Comparison of ENCODE assay signal across 2 cellular contexts in genomic region chrX:12943592-12943991, GRCh38. TPM values are rescaled to one million over a fixed set of nuclear protein-coding genes. Genes with fewer than 3 reads are reported as not detected.
"Had no signal": no experiment of that assay in that cellular context is flagged by ENCODE, and none has a peak within 500 bp of the region (broad histone marks: within the 10 kb centered on the region; RNA-seq: fewer than 3 reads in every experiment).

No MANE protein-coding gene starts in this region.

RNA-seq across cellular contexts. Expression of gene TLR8, which starts 37.2 kb away (rescaled TPM):
- total RNA-seq: G401, GM12878 had no signal
